1 cellular context compared by ENCODE assay signal in the genomic region with DNA sequence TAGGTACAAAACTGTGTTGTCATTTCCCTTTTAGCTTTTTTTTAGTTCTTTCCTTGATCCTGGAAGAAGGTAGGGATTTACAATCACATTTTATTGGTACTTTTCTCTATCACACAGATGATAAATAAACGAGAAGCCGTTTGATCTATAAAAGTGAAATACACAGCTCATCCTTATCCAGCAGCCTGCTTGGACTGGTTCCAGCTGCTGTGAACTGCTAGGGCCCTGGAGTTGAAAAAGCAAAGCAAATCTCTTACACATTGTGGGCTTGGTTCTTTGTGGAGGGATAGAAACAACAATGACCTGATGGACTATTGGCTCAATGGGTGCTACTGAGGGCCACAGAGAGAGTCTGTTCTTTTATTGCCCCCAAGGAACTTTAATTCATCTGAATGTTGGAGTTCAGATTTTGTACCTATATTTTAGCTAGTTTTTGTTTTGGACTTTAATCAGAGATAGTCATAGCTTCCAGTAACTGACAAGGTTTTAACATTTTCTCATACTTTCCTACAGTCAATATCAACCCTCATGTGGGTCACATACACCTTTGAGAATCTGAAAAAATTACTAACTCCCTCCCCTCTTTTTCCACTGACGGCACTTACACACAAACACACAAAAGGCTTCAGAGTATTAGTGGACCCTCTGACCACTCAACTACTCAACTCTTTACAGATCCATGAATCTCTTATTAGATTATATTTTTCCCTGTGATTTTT.
TF ChIP-seq lines count a peak whose summit lies in the region.

No MANE protein-coding gene starts in this region.

TF ChIP-seq in H1, 55 proteins besides CTCF, POLR2A, EP300 and RAD21:
- no peak for TF ChIP-seq SIX5 (IDR thresholded peaks at IDR 0.05; ENCODE audit: low read depth, low read length)
- no peak for TF ChIP-seq SAP30 (IDR thresholded peaks at IDR 0.05; ENCODE audit: insufficient read depth, insufficient replicate concordance, low read length)
- TF ChIP-seq MAFK (IDR thresholded peaks at IDR 0.05; ENCODE audit: low read depth, low read length), result no peak
- TF ChIP-seq RBBP5 (IDR thresholded peaks at IDR 0.05; ENCODE audit: borderline replicate concordance, low read depth, low read length), result no peak
- TF ChIP-seq FOSL1 (IDR thresholded peaks at IDR 0.05; ENCODE audit: insufficient read depth, low read depth, low read length), result no peak
- no peak for TF ChIP-seq SRF (IDR thresholded peaks at IDR 0.05; ENCODE audit: low read depth, low read length)
- TF ChIP-seq TAF7 (optimal IDR thresholded peaks at IDR 0.05; ENCODE audit: borderline replicate concordance, low read depth, low read length), result no peak
